ENCODE assay signal across 10 cellular contexts in genomic region chr7:1853619-1854520, GRCh38.
DNase-seq lines count a peak whose midpoint lies in the region; ATAC-seq and TF ChIP-seq lines count a peak whose summit lies in the region.
"Had no signal": no experiment of that assay in that cellular context is flagged by ENCODE, and none has a peak within 500 bp of the region (broad histone marks: within the 10 kb centered on the region; RNA-seq: fewer than 3 reads in every experiment).

No MANE protein-coding gene starts in this region.

- no peaks in the 10 kb centered on the region for H3K9me3 Mint-ChIP-seq in CD4-positive, alpha-beta T cell
- no peaks in the 10 kb centered on the region for H3K9me3 Mint-ChIP-seq in CD4-positive, alpha-beta memory T cell
- H3K9me3 Mint-ChIP-seq: T-helper 1 cell treated with Interleukin-12 subunit alpha and Interleukin-12 subunit beta and Interleukin-4 antibody, amounts not matched to agents 30 μg/mL and 1 μg/mL, for 36 hours had no signal

- no peaks in the 10 kb centered on the region for H3K79me2 ChIP-seq in trophoblast cell (ENCODE audit: control insufficient read depth, insufficient read depth, low read length, poor library complexity)

- intact Hi-C loops in CD4-positive, alpha-beta T cell (cut with DNase I, micrococcal nuclease): no loop called here
- intact Hi-C loops in Right ventricle myocardium superior (cut with DNase I) (no loop called here), breast epithelium (cut with DNase I; ENCODE audit: low total_unique reads) (no loop called here)
- intact Hi-C loops in CD4-positive, alpha-beta memory T cell (cut with micrococcal nuclease): no loop called here

- H3K27me3 Mint-ChIP-seq in CD4-positive, alpha-beta T cell: no peaks in the 10 kb centered on the region
- H3K27me3 Mint-ChIP-seq in CD4-positive, alpha-beta memory T cell: no peaks in the 10 kb centered on the region

- H3K4me3 ChIP-seq in trophoblast cell (ENCODE audit: low read depth, low read length) (peak overlapping the region; percentile 49), breast epithelium (no peak overlapping the region)
- no peak overlapping the region for H3K4me3 ChIP-seq in CD4-positive, alpha-beta memory T cell (ENCODE audit: low read length in 2 of 2)

- H3K4me3 Mint-ChIP-seq in CD4-positive, alpha-beta T cell: peak overlapping the region; percentile 20
- H3K4me3 Mint-ChIP-seq in CD4-positive, alpha-beta memory T cell: peak overlapping the region in 1 of 8 donors; percentile 10

- CTCF ChIA-PET in CD4-positive, alpha-beta T cell (lab: Charles Lee): no interaction called here
- CTCF ChIA-PET in CD4-positive, alpha-beta memory T cell (lab: Charles Lee; ENCODE audit: partially characterized antibody): no interaction called here

- no peaks in the 10 kb centered on the region for H3K27me3 ChIP-seq in CD4-positive, alpha-beta T cell (ENCODE audit: control insufficient read depth, insufficient read depth, low read length)
- H3K27me3 ChIP-seq in trophoblast cell (ENCODE audit: insufficient read depth, low read length) (no peaks in the 10 kb centered on the region), breast epithelium (no peaks in the 10 kb centered on the region)
- H3K27me3 ChIP-seq in CD4-positive, alpha-beta memory T cell (ENCODE audit: insufficient read depth, low read length): no peaks in the 10 kb centered on the region

- no peak overlapping the region for H3K14ac ChIP-seq in trophoblast cell (ENCODE audit: low read length)

- H4K91ac ChIP-seq in trophoblast cell (ENCODE audit: low read depth, low read length): no peak overlapping the region

- H3K36me3 Mint-ChIP-seq in CD4-positive, alpha-beta T cell (ENCODE audit: low read depth): peaks cover 28% of the 10 kb centered on the region
- peaks cover 0 to 7% of the 10 kb centered on the region in 2 donors for H3K36me3 Mint-ChIP-seq in CD4-positive, alpha-beta memory T cell

- H3K4me1 Mint-ChIP-seq in CD4-positive, alpha-beta T cell (ENCODE audit: low read depth): peaks cover 20% of the 10 kb centered on the region
- H3K4me1 Mint-ChIP-seq in CD4-positive, alpha-beta memory T cell: peaks cover 12 to 34% (median 16%) of the 10 kb centered on the region in 4 donors

- no peaks in the 10 kb centered on the region for H3K79me1 ChIP-seq in trophoblast cell (ENCODE audit: low read length)

- peak; percentile 25 for ATAC-seq in CD4-positive, alpha-beta T cell (ENCODE audit: poor library complexity)
- ATAC-seq in Right ventricle myocardium superior (ENCODE audit: poor library complexity): no peak
- ATAC-seq in GM18858 (IDR thresholded peaks at IDR 0.05; ENCODE audit: unreplicated experiment): no peak

- H3K9me3 ChIP-seq in CD4-positive, alpha-beta T cell (ENCODE audit: control insufficient read depth, low read length): no peaks in the 10 kb centered on the region
- no peaks in the 10 kb centered on the region for H3K9me3 ChIP-seq in trophoblast cell (ENCODE audit: insufficient read depth, low read depth, low read length)
- no peaks in the 10 kb centered on the region for H3K9me3 ChIP-seq in CD4-positive, alpha-beta memory T cell (ENCODE audit: control insufficient read depth in 1 of 2, low read length in 2 of 2)
- peaks cover 0 to 5% of the 10 kb centered on the region in 2 donors for H3K9me3 ChIP-seq in breast epithelium

- TF ChIP-seq POLR2A in breast epithelium (IDR thresholded peaks at IDR 0.05): no peak

- POLR2A ChIA-PET in CD4-positive, alpha-beta T cell (lab: Charles Lee): no interaction called here
- POLR2A ChIA-PET in CD4-positive, alpha-beta memory T cell (lab: Charles Lee; ENCODE audit: partially characterized antibody): no interaction called here

- no CpG with 5 or more reads among the region's 39 CpGs for WGBS in trophoblast cell (ENCODE audit: extremely low coverage, insufficient coverage, insufficient read length)

- H4K8ac ChIP-seq in trophoblast cell (ENCODE audit: low read depth, low read length): no peak overlapping the region

- no peak overlapping the region for H2BK5ac ChIP-seq in trophoblast cell (ENCODE audit: low read depth, low read length, poor library complexity)

- H3K18ac ChIP-seq in trophoblast cell (ENCODE audit: low read length): no peak overlapping the region

- H3K23ac ChIP-seq in trophoblast cell (ENCODE audit: low read length): no peak overlapping the region

- H3K4me1 ChIP-seq in trophoblast cell (ENCODE audit: control insufficient read depth in 1 of 2, insufficient read depth in 2 of 2, low read length in 2 of 2): peaks cover 0 to 5% of the 10 kb centered on the region in 2 experiments
- peaks cover 17% of the 10 kb centered on the region for H3K4me1 ChIP-seq in CD4-positive, alpha-beta memory T cell (ENCODE audit: insufficient read depth, low read length)
- no peaks in the 10 kb centered on the region for H3K4me1 ChIP-seq in breast epithelium

- no peak overlapping the region for H4K12ac ChIP-seq in trophoblast cell (ENCODE audit: low read depth, low read length)

- no peak overlapping the region for H2BK12ac ChIP-seq in trophoblast cell (ENCODE audit: low read length)

- no peak for DNase-seq in CD4-positive, alpha-beta T cell
- DNase-seq in NCI-H2227 treated with DMSO at 0.1 percent for 48 hours (lab: John Stamatoyannopoulos, UW): peak; percentile 30
- DNase-seq in Right ventricle myocardium superior: peak; percentile 36
- no peak for DNase-seq in trophoblast cell
- DNase-seq in CD4-positive, alpha-beta memory T cell: no peak
- DNase-seq in amniotic stem cell (lab: John Stamatoyannopoulos, UW): no peak
- DNase-seq in breast epithelium (ENCODE audit: low spot score in 2 of 2): no peak
- DNase-seq: NCI-H1694 had no signal

- no peak overlapping the region for H3K4ac ChIP-seq in trophoblast cell (ENCODE audit: low read depth, low read length)

- no peak for TF ChIP-seq CTCF in CD4-positive, alpha-beta T cell (IDR thresholded peaks at IDR 0.05)
- no peak for TF ChIP-seq CTCF in breast epithelium (IDR thresholded peaks at IDR 0.05)

- H3K9ac ChIP-seq in trophoblast cell (ENCODE audit: low read length): no peak overlapping the region

- no peak overlapping the region for H3K4me2 ChIP-seq in trophoblast cell (ENCODE audit: low read length)

- H3K27ac Mint-ChIP-seq in CD4-positive, alpha-beta T cell: peak overlapping the region; percentile 80
- peak overlapping the region in 3 of 7 donors; percentile 63 to 82 (median 66) for H3K27ac Mint-ChIP-seq in CD4-positive, alpha-beta memory T cell

- H3K36me3 ChIP-seq in trophoblast cell (ENCODE audit: control insufficient read depth in 1 of 2, insufficient read depth in 2 of 2, low read length in 2 of 2): no peaks in the 10 kb centered on the region
- no peaks in the 10 kb centered on the region for H3K36me3 ChIP-seq in CD4-positive, alpha-beta memory T cell (ENCODE audit: insufficient read depth, low read length)
- no peaks in the 10 kb centered on the region for H3K36me3 ChIP-seq in breast epithelium

- H2AFZ ChIP-seq in trophoblast cell (ENCODE audit: insufficient read depth, low read length, poor library complexity): no peak overlapping the region

- no peak overlapping the region for H2AK5ac ChIP-seq in trophoblast cell (ENCODE audit: low read length)

- H2BK120ac ChIP-seq in trophoblast cell (ENCODE audit: insufficient read depth, low read length, poor library complexity): no peak overlapping the region

- no peak overlapping the region for H3K27ac ChIP-seq in CD4-positive, alpha-beta T cell (ENCODE audit: low read depth, low read length)
- H3K27ac ChIP-seq in trophoblast cell (ENCODE audit: low read depth, low read length) (no peak overlapping the region), breast epithelium (no peak overlapping the region)
- H3K27ac ChIP-seq in CD4-positive, alpha-beta memory T cell (ENCODE audit: low read depth, low read length): no peak overlapping the region

Comparison
In these comparisons a context has a peak if more than half of its experiments do, and no peak if none do; other contexts are left out.
1. DNase-seq: peak in NCI-H2227 treated with DMSO at 0.1 percent for 48 hours (single experiment) and Right ventricle myocardium superior (single experiment); none in CD4-positive, alpha-beta T cell (0 of 10), trophoblast cell (0 of 2), CD4-positive, alpha-beta memory T cell (0 of 5), amniotic stem cell (single experiment) and breast epithelium (0 of 2).